ENCODE assay signal across 8 cellular contexts in the genomic region with DNA sequence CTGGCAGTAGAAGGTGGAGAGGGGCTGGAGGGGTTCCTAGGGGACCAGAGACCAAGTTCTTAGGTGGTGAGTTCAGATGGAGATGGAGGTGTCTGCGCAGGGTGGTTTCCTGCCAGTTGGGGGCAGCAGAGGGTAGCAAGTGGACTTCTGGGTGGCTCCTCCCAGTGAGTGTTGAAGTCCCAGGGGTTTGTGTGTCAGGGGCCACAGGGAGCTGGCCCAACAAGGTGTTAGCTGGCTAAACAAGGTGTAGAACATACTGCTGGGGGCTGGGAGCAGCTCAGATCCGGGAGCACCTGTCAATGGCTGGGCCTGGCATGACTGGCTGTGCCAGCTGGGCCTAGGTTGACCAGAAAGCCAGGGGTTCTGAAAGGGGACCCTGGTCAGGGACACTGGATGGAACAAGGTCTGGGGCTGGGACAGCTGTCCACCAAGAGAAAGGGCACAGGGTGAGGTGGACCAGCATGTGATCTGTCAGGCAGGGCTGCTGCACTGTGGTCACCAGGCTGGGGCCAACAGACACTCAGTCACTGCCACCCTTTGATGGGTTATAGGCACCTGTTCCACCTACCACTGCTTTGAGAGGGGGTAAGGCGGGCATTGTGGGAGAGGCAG. TPM values are rescaled to one million over a fixed set of nuclear protein-coding genes. Genes with fewer than 3 reads are reported as not detected.
DNase-seq lines count a peak whose midpoint lies in the region; ATAC-seq and TF ChIP-seq lines count a peak whose summit lies in the region.

No MANE protein-coding gene starts in this region.

- H3K36me3 ChIP-seq in tibial nerve: no peaks in the 10 kb centered on the region

- no peaks in the 10 kb centered on the region for H3K9me3 Mint-ChIP-seq in nephron

- H3K4me3 ChIP-seq in tibial nerve: no peak overlapping the region

- H3K4me3 Mint-ChIP-seq in nephron: no peak overlapping the region

- H3K27ac Mint-ChIP-seq in nephron: peak overlapping the region in 2 of 3 experiments; percentile 6 to 41

- H3K27ac ChIP-seq in tibial nerve: peak overlapping the region in 1 of 4 donors; percentile 33

- peak; percentile 16 for DNase-seq in NCI-H2107 treated with DMSO at 0.1 percent for 48 hours (lab: John Stamatoyannopoulos, UW; ENCODE audit: unreplicated experiment)
- DNase-seq in NCI-H2107 (lab: John Stamatoyannopoulos, UW): no peak
- DNase-seq in NCI-H748 treated with DMSO at 0.1 percent for 48 hours (lab: John Stamatoyannopoulos, UW): peak; percentile 26
- peak; percentile 22 for DNase-seq in activated T-cell treated with anti-CD3 and anti-CD28 coated beads for 1 hour (ENCODE audit: low read depth)
- DNase-seq in fibroblast of gingiva (ENCODE audit: low read depth): peak; percentile 50
- DNase-seq in tibial nerve (ENCODE audit: low spot score in 2 of 2): peak; percentile 69 to 89

- no peak for TF ChIP-seq POLR2A in tibial nerve (IDR thresholded peaks at IDR 0.05)

- 52 to 79% methylated on average over 2 to 3 of the region's 3 CpGs for WGBS in tibial nerve, 2 donors

- TF ChIP-seq CTCF in nephron (IDR thresholded peaks at IDR 0.05; ENCODE audit: unreplicated experiment in 3 of 3) (peak; percentile 63 to 82 (median 74)), tibial nerve (IDR thresholded peaks at IDR 0.05) (peak; percentile 77 to 93 (median 85))

- H3K27me3 ChIP-seq in tibial nerve: no peaks in the 10 kb centered on the region

- peaks cover 23% of the 10 kb centered on the region for H3K36me3 Mint-ChIP-seq in nephron (ENCODE audit: low read depth)

- peak; percentile 70 for ATAC-seq in HG02852 (IDR thresholded peaks at IDR 0.05; ENCODE audit: unreplicated experiment)

- peaks cover 0 to 14% (median 0%) of the 10 kb centered on the region in 4 donors for H3K4me1 ChIP-seq in tibial nerve

- peaks cover 31% of the 10 kb centered on the region for H3K4me1 Mint-ChIP-seq in nephron

- TF ChIP-seq EP300 in tibial nerve (IDR thresholded peaks at IDR 0.05): no peak

- no peaks in the 10 kb centered on the region for H3K9me3 ChIP-seq in tibial nerve

- H3K27me3 Mint-ChIP-seq in nephron (ENCODE audit: low read depth): no peaks in the 10 kb centered on the region

RNA-seq across cellular contexts. Expression of a gene that starts 35.6 kb away (rescaled TPM):
- total RNA-seq in tibial nerve: 10 to 100 TPM; 35.2 to 56.4 (median 51.4) TPM
